ENCODE assay signal across 8 cellular contexts in the genomic region with DNA sequence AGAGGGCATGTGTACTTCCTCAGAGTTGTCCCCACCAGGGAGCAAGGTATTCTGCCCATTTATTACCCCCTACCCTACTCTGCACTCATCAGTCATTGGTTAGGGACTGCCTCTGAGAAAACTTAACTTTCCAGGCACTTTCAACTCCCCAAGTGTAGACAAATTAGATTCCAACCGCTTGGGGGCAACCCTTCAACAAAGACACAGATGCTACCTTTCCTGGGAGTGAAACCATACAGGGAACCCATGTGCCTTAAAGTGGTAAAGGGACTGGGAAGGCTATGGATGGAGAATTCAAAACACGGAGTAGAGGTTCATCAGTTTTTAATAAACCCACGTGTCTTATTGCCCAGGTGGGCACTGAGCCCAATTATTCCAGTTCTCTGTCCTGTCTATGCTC. TPM values are rescaled to one million over a fixed set of nuclear protein-coding genes. Genes with fewer than 3 reads are reported as not detected.
DNase-seq lines count a peak whose midpoint lies in the region; ATAC-seq, FAIRE-seq and TF ChIP-seq lines count a peak whose summit lies in the region.

No MANE protein-coding gene starts in this region.

- no peaks in the 10 kb centered on the region for H3K79me2 ChIP-seq in astrocyte (ENCODE audit: insufficient read depth, low read length)
- no peaks in the 10 kb centered on the region for H3K79me2 ChIP-seq in keratinocyte (ENCODE audit: control insufficient read depth, insufficient read depth, low read length)

- H3K9me1 ChIP-seq in keratinocyte (ENCODE audit: control insufficient read depth, extremely low read depth, insufficient read depth, low read length) = no peaks in the 10 kb centered on the region

- WGBS in lower leg skin, 2 donors = 35 to 42% methylated on average over 3 of the region's 3 CpGs

- DNase-seq in AG09319 (ENCODE audit: extremely low read depth, low read depth) (no peak), HPDE6-E6E7 (ENCODE audit: extremely low spot score) (peak; percentile 20), astrocyte (ENCODE audit: low read depth) (peak; percentile 39), keratinocyte (ENCODE audit: low read depth, low spot score) (no peak), DMS114 treated with DMSO at 0.1 percent for 48 hours (lab: John Stamatoyannopoulos, UW; ENCODE audit: unreplicated experiment) (no peak), lower leg skin (ENCODE audit: low spot score in 2 of 2) (no peak)

- H3K4me2 ChIP-seq in astrocyte (ENCODE audit: low read length) (no peak overlapping the region), keratinocyte (ENCODE audit: control insufficient read depth, extremely low read depth, insufficient read depth, low read depth, low read length) (no peak overlapping the region)

- FAIRE-seq in astrocyte (lab: Jason Lieb, UNC) (peak; percentile 88), keratinocyte (lab: Jason Lieb, UNC) (peak; percentile 89)

- no peaks in the 10 kb centered on the region for H3K9me3 Mint-ChIP-seq in astrocyte (ENCODE audit: unreplicated experiment)

- peaks cover 2% of the 10 kb centered on the region for H3K27me3 Mint-ChIP-seq in astrocyte (ENCODE audit: low read depth, unreplicated experiment)

- no peaks in the 10 kb centered on the region for H3K36me3 Mint-ChIP-seq in astrocyte (ENCODE audit: low read depth, unreplicated experiment)

- H2AFZ ChIP-seq in astrocyte (ENCODE audit: low read depth, low read length) (no peak overlapping the region), keratinocyte (ENCODE audit: control insufficient read depth, low read length) (no peak overlapping the region)

- dilution Hi-C loops in keratinocyte (cut with MboI; ENCODE audit: extremely low pct_ligation_motif_present, low sequenced_read_pairs) = no loop called here

- ATAC-seq in HG02852 (IDR thresholded peaks at IDR 0.05; ENCODE audit: unreplicated experiment) (no peak), GM21367 (IDR thresholded peaks at IDR 0.05; ENCODE audit: unreplicated experiment) (no peak)

- H4K20me1 ChIP-seq in astrocyte (ENCODE audit: insufficient read depth, low read length) (no peaks in the 10 kb centered on the region), keratinocyte (ENCODE audit: control insufficient read depth, extremely low read depth, insufficient read depth, low read length) (no peaks in the 10 kb centered on the region)

- no peak overlapping the region for H3K4me3 ChIP-seq in astrocyte (ENCODE audit: insufficient read depth, low read depth, low read length)
- no peak overlapping the region for H3K4me3 ChIP-seq in keratinocyte (ENCODE audit: control insufficient read depth in 2 of 3, extremely low read depth in 1 of 3, insufficient read depth in 2 of 3, low read depth in 1 of 3, low read length in 3 of 3)
- H3K4me3 ChIP-seq in lower leg skin (ENCODE audit: low read depth, poor library complexity, severe bottlenecking) = no peak overlapping the region

- no peak overlapping the region for H3K27ac ChIP-seq in astrocyte (ENCODE audit: low read depth, low read length)
- no peak overlapping the region for H3K27ac ChIP-seq in keratinocyte (ENCODE audit: control insufficient read depth, insufficient read depth, low read length)

- TF ChIP-seq POLR2A in lower leg skin (IDR thresholded peaks at IDR 0.05) = no peak

- TF ChIP-seq CTCF in AG09319 (IDR thresholded peaks at IDR 0.05; ENCODE audit: low read depth, low read length) (peak; percentile 53), astrocyte (IDR thresholded peaks at IDR 0.05; ENCODE audit: insufficient read depth, low read depth, low read length) (peak; percentile 56), keratinocyte (optimal IDR thresholded peaks at IDR 0.05 in 1 of 3, IDR thresholded peaks at IDR 0.05 in 1 of 3, conservative IDR thresholded peaks at IDR 0.05 in 1 of 3; ENCODE audit: extremely low read depth in 1 of 3, insufficient read depth in 2 of 3, low read length in 3 of 3) (peak; percentile 56 to 62 (median 57)), lower leg skin (IDR thresholded peaks at IDR 0.05) (no peak)

- H3K9ac ChIP-seq in astrocyte (ENCODE audit: low read length) = no peak overlapping the region
- H3K9ac ChIP-seq in keratinocyte (ENCODE audit: control insufficient read depth, extremely low read depth, insufficient read depth, low read length) = no peak overlapping the region

- peaks cover 2% of the 10 kb centered on the region for H3K27me3 ChIP-seq in astrocyte (ENCODE audit: insufficient read depth, low read length)
- H3K27me3 ChIP-seq in keratinocyte (ENCODE audit: control insufficient read depth, extremely low read depth, insufficient read depth, low read length) = peaks cover 3% of the 10 kb centered on the region

- H3K4me1 Mint-ChIP-seq in astrocyte (ENCODE audit: low read depth, unreplicated experiment) = no peaks in the 10 kb centered on the region

- H3K4me3 Mint-ChIP-seq in astrocyte (ENCODE audit: unreplicated experiment) = no peak overlapping the region

- no peaks in the 10 kb centered on the region for H3K4me1 ChIP-seq in astrocyte (ENCODE audit: insufficient read depth, low read length)
- no peaks in the 10 kb centered on the region for H3K4me1 ChIP-seq in keratinocyte (ENCODE audit: control insufficient read depth, extremely low read depth, insufficient read depth, low read length)

- H3K9me3 ChIP-seq in astrocyte (ENCODE audit: insufficient read depth, low read depth, low read length) (no peaks in the 10 kb centered on the region), keratinocyte (ENCODE audit: control insufficient read depth, low read depth, low read length) (no peaks in the 10 kb centered on the region)

- H3K36me3 ChIP-seq in astrocyte (ENCODE audit: insufficient read depth, low read length) (no peaks in the 10 kb centered on the region), keratinocyte (ENCODE audit: control insufficient read depth in 2 of 2, extremely low read depth in 1 of 2, insufficient read depth in 2 of 2, low read length in 2 of 2) (no peaks in the 10 kb centered on the region)

- H3K27ac Mint-ChIP-seq in astrocyte (ENCODE audit: unreplicated experiment) = no peak overlapping the region

- intact Hi-C loops in lower leg skin (cut with DNase I; ENCODE audit: low total_unique reads) = no loop called here

RNA-seq across cellular contexts. Expression of gene UBE2E2, which starts 19.4 kb away (rescaled TPM):
- total RNA-seq in astrocyte (89.8 and 110 TPM in 2 replicates), lower leg skin (10 to 100 TPM; 20.0 to 54.7 (median 33.3) TPM)
- 49.6 to 63.2 TPM (median 52.9 TPM) in 3 replicates for polyA plus RNA-seq in keratinocyte
- polyA plus RNA-seq in keratinocyte (2011; ENCODE audit: low read depth) = 81.1 TPM
- polyA plus RNA-seq in keratinocyte (2011; cell fraction: cytosol; rRNA removed) = 64.3 and 137 TPM in 2 replicates
- 38.3 and 46.7 TPM in 2 replicates for polyA plus RNA-seq in keratinocyte (2011; cell fraction: nucleus; rRNA removed)
- 33.6 and 64.1 TPM in 2 replicates for polyA plus RNA-seq in keratinocyte (2012; ENCODE audit: low replicate concordance)
- 10.0 to 34.2 TPM (median 22.8 TPM) in 3 replicates for polyA minus RNA-seq in keratinocyte
- polyA minus RNA-seq in keratinocyte (2011; cell fraction: cytosol; rRNA and poly(A)+ RNA removed) = 48.9 TPM
- 20.2 and 32.4 TPM in 2 replicates for polyA minus RNA-seq in keratinocyte (2011; cell fraction: nucleus; rRNA and poly(A)+ RNA removed)

Comparison
In these comparisons a context has a peak if more than half of its experiments do, and no peak if none do; other contexts are left out.
1. DNase-seq: peak in HPDE6-E6E7 (single experiment) and astrocyte (single experiment); none in AG09319 (single experiment), keratinocyte (single experiment), DMS114 treated with DMSO at 0.1 percent for 48 hours (single experiment) and lower leg skin (0 of 2).
2. CTCF ChIP-seq: peak in AG09319 (single experiment), astrocyte (single experiment) and keratinocyte (3 of 3); none in lower leg skin (0 of 3).